ENCODE assay signal across 23 cellular contexts in the genomic region with DNA sequence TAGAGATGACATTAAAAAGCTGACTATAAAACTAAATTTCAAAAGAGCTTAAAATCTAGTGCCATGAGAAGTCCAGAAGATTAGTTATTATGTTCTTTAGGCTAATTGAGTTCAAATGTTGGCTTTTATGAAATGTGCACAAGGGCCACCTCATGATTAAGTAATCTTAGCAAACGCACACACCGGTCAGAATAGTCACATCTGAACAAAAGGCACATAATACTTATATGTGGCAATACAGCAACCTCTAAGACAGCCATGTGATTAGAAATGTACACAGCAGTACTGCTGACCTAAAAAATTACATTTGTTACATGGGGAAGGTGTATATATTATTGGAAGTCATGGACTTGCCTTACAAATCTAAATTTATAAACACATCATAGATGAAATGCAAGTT.
DNase-seq lines count a peak whose midpoint lies in the region; ATAC-seq, FAIRE-seq and TF ChIP-seq lines count a peak whose summit lies in the region.
"Had no signal": no experiment of that assay in that cellular context is flagged by ENCODE, and none has a peak within 500 bp of the region (broad histone marks: within the 10 kb centered on the region; RNA-seq: fewer than 3 reads in every experiment).

No MANE protein-coding gene starts in this region.

- ATAC-seq in left lobe of liver (peak; percentile 73), GM19463 (IDR thresholded peaks at IDR 0.05; ENCODE audit: unreplicated experiment) (no peak), mucosa of descending colon (no peak)
- ATAC-seq: GM12878 had no signal

- intact Hi-C loops in mucosa of descending colon (cut with DNase I, micrococcal nuclease) = no loop called here

- DNase-seq in D721Med (ENCODE audit: insufficient read length, low spot score) (no peak), NCI-H69 (lab: John Stamatoyannopoulos, UW) (peak; percentile 57), adipocyte (ENCODE audit: low read depth) (peak; percentile 10), left lobe of liver (ENCODE audit: low spot score) (no peak), SIG-M5 treated with dmso at 0.1 percent for 504 hours (lab: John Stamatoyannopoulos, UW; ENCODE audit: unreplicated experiment) (no peak), mucosa of descending colon (no peak), GF-D8 (lab: John Stamatoyannopoulos, UW) (no peak)
- DNase-seq: 8988T; ACHN; BE2C; C1 segment of cervical spinal cord; CD4-positive, alpha-beta memory T cell; CD4-positive, CD25-positive, alpha-beta regulatory T cell; CD8-positive, alpha-beta memory T cell; COR-L47; DMS79 treated with DMSO at 0.1 percent for 48 hours had no signal

- H3K9ac ChIP-seq in adipocyte (ENCODE audit: low read length) = no peak overlapping the region
- H3K9ac ChIP-seq: BLaER1 had no signal

- TF ChIP-seq CTCF in D721Med (IDR thresholded peaks at IDR 0.05; ENCODE audit: insufficient read depth, missing control alignments) = no peak
- no peak for TF ChIP-seq CTCF in mucosa of descending colon (IDR thresholded peaks at IDR 0.05)

- H3K36me3 ChIP-seq in adipocyte (ENCODE audit: control insufficient read depth, insufficient read depth, low read length, severe bottlenecking) = no peaks in the 10 kb centered on the region
- no peaks in the 10 kb centered on the region for H3K36me3 ChIP-seq in mucosa of descending colon (ENCODE audit: low read depth)
- H3K36me3 ChIP-seq: BE2C had no signal

- FAIRE-seq in D721Med (lab: Jason Lieb, UNC) = peak; percentile 11
- FAIRE-seq: A204.1, G401.6, GM12878, GM12892, GM18507 had no signal

- H3K4me3 ChIP-seq in adipocyte (ENCODE audit: low read length) (no peak overlapping the region), mucosa of descending colon (no peak overlapping the region)
- H3K4me3 ChIP-seq: BLaER1, GM12878 had no signal

- H3K4me1 ChIP-seq in adipocyte (ENCODE audit: control insufficient read depth, insufficient read depth, low read length) = no peaks in the 10 kb centered on the region
- no peaks in the 10 kb centered on the region for H3K4me1 ChIP-seq in mucosa of descending colon (ENCODE audit: low read depth)
- H3K4me1 ChIP-seq: BE2C, BLaER1 had no signal

- no peaks in the 10 kb centered on the region for H3K9me3 ChIP-seq in adipocyte (ENCODE audit: control insufficient read depth, low read length)
- H3K9me3 ChIP-seq in mucosa of descending colon = peaks cover 50% of the 10 kb centered on the region
- H3K9me3 ChIP-seq: BE2C, BLaER1 had no signal

- H3K27me3 ChIP-seq in adipocyte (replicated peaks; ENCODE audit: control insufficient read depth, insufficient read depth, low read length) = no peaks in the 10 kb centered on the region
- H3K27me3 ChIP-seq: BE2C, BLaER1 had no signal

Comparison
In these comparisons a context has a peak if more than half of its experiments do, and no peak if none do; other contexts are left out.
1. DNase-seq: peak in NCI-H69 (single experiment) and adipocyte (single experiment); none in D721Med (single experiment), left lobe of liver (single experiment), SIG-M5 treated with dmso at 0.1 percent for 504 hours (single experiment), mucosa of descending colon (0 of 3) and GF-D8 (single experiment).